In the genomic region with DNA sequence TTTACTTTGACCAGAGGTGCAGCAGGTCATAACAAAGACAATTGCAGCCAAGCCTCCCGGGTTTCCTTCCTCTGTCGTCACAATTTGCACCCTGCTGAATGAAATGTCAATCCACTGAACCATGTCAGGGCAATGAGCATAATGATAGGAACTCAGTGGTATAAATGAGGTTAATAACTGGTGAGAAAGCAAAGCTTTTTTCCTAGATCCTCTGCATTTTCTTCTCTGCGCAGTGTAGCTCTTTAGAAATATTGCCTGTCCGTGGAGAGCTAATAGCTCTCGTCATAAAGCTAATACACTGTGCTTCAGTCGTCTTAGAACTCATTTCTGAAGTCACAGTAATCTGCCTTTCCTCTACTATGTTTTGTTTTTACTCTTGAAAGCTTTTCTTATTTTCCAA, we compare ENCODE assay signal across 23 cellular contexts.
"Had no signal": no experiment of that assay in that cellular context is flagged by ENCODE, and none has a peak within 500 bp of the region (broad histone marks: within the 10 kb centered on the region; RNA-seq: fewer than 3 reads in every experiment).

No MANE protein-coding gene starts in this region.

- H3K27me3 ChIP-seq: Peyer's patch, SJSA1 had no signal

- H3K36me3 ChIP-seq: Peyer's patch, SJSA1 had no signal

- H3K4me3 ChIP-seq: Peyer's patch, SJSA1 had no signal

- H3K27ac ChIP-seq: Peyer's patch, RWPE1, SJSA1 had no signal

- DNase-seq: activated CD4-positive, alpha-beta memory T cell treated with anti-CD3 and anti-CD28 coated beads for 36 hours; activated CD4-positive, alpha-beta T cell treated with anti-CD3 and anti-CD28 coated beads, Interleukin-2, amount 10 ng/mL, durations not matched to agents 7 days and 5 days; activated CD4-positive, CD25-positive, alpha-beta regulatory T cell; activated CD8-positive, alpha-beta memory T cell treated with anti-CD3 and anti-CD28 coated beads for 24 hours; activated gamma-delta T cell treated with Interleukin-2 at 50 U/mL for 16 hours; activated naive CD4-positive, alpha-beta T cell treated with anti-CD3 and anti-CD28 coated beads, Interleukin-2, amount 10 ng/mL, durations not matched to agents 7 days and 5 days; activated naive CD8-positive, alpha-beta T cell treated with anti-CD3 and anti-CD28 coated beads for 36 hours; activated T-cell treated with anti-CD3 and anti-CD28 coated beads, Interleukin-2, amount 50 U/mL, for 4 hours; cerebellar nuclear complex; Kasumi-1; KBM-7; NCI-H1105 treated with DMSO at 0.1 percent for 48 hours; NCI-H1694; NCI-H2029; NCI-H2107; NCI-H2171 treated with DMSO at 0.1 percent for 48 hours; NCI-H226; NCI-H526 treated with DMSO at 0.1 percent for 48 hours; Peyer's patch; Right ventricle myocardium superior had no signal

- H3K9me3 ChIP-seq: Peyer's patch, SJSA1 had no signal

- ATAC-seq: activated T-cell treated with anti-CD3 and anti-CD28 coated beads, Interleukin-2, amount 50 U/mL, for 4 hours; SK-N-SH treated with all-trans-retinoic acid at 6 μM for 48 hours had no signal

- H3K4me1 ChIP-seq: Peyer's patch, SJSA1 had no signal
